8 cellular contexts compared by ENCODE assay signal in genomic region chr11:6619021-6619745, GRCh38. TPM values are rescaled to one million over a fixed set of nuclear protein-coding genes. Genes with fewer than 3 reads are reported as not detected.
DNase-seq lines count a peak whose midpoint lies in the region; ATAC-seq, FAIRE-seq and TF ChIP-seq lines count a peak whose summit lies in the region.

Gene TPP1 (minus strand): TSS chr11:6619422. CDS start chr11:6619400, 22 bp downstream.

- no peak for TF ChIP-seq RAD21 in H1 (IDR thresholded peaks at IDR 0.05 in 1 of 2, conservative IDR thresholded peaks at IDR 0.05 in 1 of 2; ENCODE audit: low read depth in 2 of 2, low read length in 2 of 2)

- TF ChIP-seq CTCF in H1 (IDR thresholded peaks at IDR 0.05; ENCODE audit: control extremely low read depth in 1 of 3, insufficient read depth in 1 of 3, low read depth in 1 of 3, low read length in 3 of 3) = no peak

- H2BK120ac ChIP-seq in H1 (replicated peaks; ENCODE audit: low read depth, low read length) = no peak within 1 kb of the TSS

- H2AFZ ChIP-seq in H1 (ENCODE audit: low read length) = peak within 1 kb of the TSS; percentile 97

- H3K27me3 Mint-ChIP-seq in memory B cell = no peaks in the 10 kb centered on the region

- H2BK20ac ChIP-seq in H1 (ENCODE audit: low read length) = no peak within 1 kb of the TSS; the same call in 1 of the 2 replicates

- no peak within 1 kb of the TSS for H3K56ac ChIP-seq in H1 (replicated peaks; ENCODE audit: insufficient read length, low read depth, low read length)

- H3K27ac Mint-ChIP-seq in memory B cell = no peak within 1 kb of the TSS

- H3K9ac ChIP-seq in H1 (replicated peaks in 1 of 4; ENCODE audit: extremely low read depth in 1 of 4, low read depth in 3 of 4, low read length in 3 of 4) = peak within 1 kb of the TSS; percentile 68 to 96 (median 79)

- H3K9me3 Mint-ChIP-seq in memory B cell = no peaks in the 10 kb centered on the region

- TF ChIP-seq POLR2A in H1 (IDR thresholded peaks at IDR 0.05; ENCODE audit: control extremely low read depth in 1 of 2, low read depth in 2 of 2, low read length in 2 of 2) = peak; percentile 72 to 93

- ATAC-seq in GM21367 (IDR thresholded peaks at IDR 0.05; ENCODE audit: unreplicated experiment) = peak; percentile 99
- ATAC-seq in memory B cell (ENCODE audit: low read depth) = peak; percentile 90

- peak within 1 kb of the TSS; percentile 90 to 98 for H3K4me2 ChIP-seq in H1 (ENCODE audit: insufficient read depth in 1 of 2, low read depth in 2 of 2, low read length in 2 of 2)

- CTCF ChIA-PET in activated CD8-positive, alpha-beta memory T cell treated with anti-CD3 and anti-CD28 coated beads for 36 hours (lab: Charles Lee) = interaction anchor here (0.6 to 2.6 kb wide), 13 partner anchors 8 to 75 kb away, joined by 3 to 22 read pairs (median 4); partner anchors contain the start of gene MRPL17
- CTCF ChIA-PET in H1 (lab: Charles Lee; ENCODE audit: partially characterized antibody) = interaction anchor here (0.7 to 2.6 kb wide), 16 partner anchors 9 to 256 kb away, joined by 3 to 11 read pairs (median 4); partner anchors contain the start of gene ILK

- H2BK5ac ChIP-seq in H1 (ENCODE audit: low read depth, low read length) = peak within 1 kb of the TSS; percentile 72

- H3K36me3 ChIP-seq in H1 (ENCODE audit: control insufficient read depth in 2 of 4, insufficient read depth in 4 of 4, low read length in 3 of 4) = peaks cover 0 to 4% (median 2%) of the 10 kb centered on the region in 4 experiments; a peak in 4 of 8 replicates

- POLR2A ChIA-PET in activated CD8-positive, alpha-beta memory T cell treated with anti-CD3 and anti-CD28 coated beads for 36 hours (lab: Charles Lee) = interaction anchor here (1.0 to 2.7 kb wide), 9 partner anchors 9 to 137 kb away, joined by 3 to 21 read pairs (median 6); partner anchors contain the start of genes ARFIP2, MRPL17 and TIMM10B
- POLR2A ChIA-PET in H1 (lab: Charles Lee; ENCODE audit: partially characterized antibody) = interaction anchor here (0.7 to 3.2 kb wide), 13 partner anchors 8 to 64 kb away, joined by 3 to 31 read pairs (median 4); partner anchors contain the start of genes MRPL17 and RRP8

- H2BK15ac ChIP-seq in H1 (ENCODE audit: low read length) = no peak within 1 kb of the TSS

- peak within 1 kb of the TSS; percentile 39; the same call in 1 of the 2 replicates for H3K27ac ChIP-seq in H1 (ENCODE audit: low read depth, low read length)

- no peak within 1 kb of the TSS; the same call in 1 of the 2 replicates for H3K18ac ChIP-seq in H1 (ENCODE audit: extremely low read depth, low read length)

- DNase-seq in COR-L47 (lab: John Stamatoyannopoulos, UW) = peak; percentile 86
- DNase-seq in HT1080 (ENCODE audit: low read depth) = peak; percentile 91
- peak; percentile 89 to 90 for DNase-seq in NOMO-1 (lab: John Stamatoyannopoulos, UW; ENCODE audit: unreplicated experiment in 2 of 2)
- peak in 1 of 2 experiments; percentile 91 for DNase-seq in H1 (ENCODE audit: low read depth in 1 of 2, low spot score in 2 of 2)
- peak; percentile 92 to 95 for DNase-seq in memory B cell (ENCODE audit: low spot score in 2 of 2)
- DNase-seq in stimulated activated CD8-positive, alpha-beta memory T cell treated with anti-CD3 and anti-CD28 coated beads, Interleukin-12 subunit alpha, Interleukin-12 subunit beta, amount 100 ng/mL, for 24 hours (ENCODE audit: extremely low read depth) = peak; percentile 68

- peak; percentile 94 for FAIRE-seq in H1 (lab: Jason Lieb, UNC)

- H3K4me1 Mint-ChIP-seq in memory B cell = peaks cover 15% of the 10 kb centered on the region

- H4K20me1 ChIP-seq in H1 (replicated peaks in 1 of 2; ENCODE audit: control insufficient read depth in 1 of 2, insufficient read depth in 2 of 2, low read length in 2 of 2) = no peaks in the 10 kb centered on the region

- no peaks in the 10 kb centered on the region for H3K27me3 ChIP-seq in H1 (replicated peaks in 1 of 4; ENCODE audit: control insufficient read depth in 3 of 4, extremely low read depth in 1 of 4, insufficient read depth in 3 of 4, low read length in 3 of 4)

- H2AK5ac ChIP-seq in H1 (ENCODE audit: low read depth, low read length) = no peak within 1 kb of the TSS

- peak within 1 kb of the TSS; percentile 63 for H3K4ac ChIP-seq in H1 (replicated peaks; ENCODE audit: insufficient read length, low read depth, low read length)

- WGBS in H1 (ENCODE audit: extremely low coverage in 1 of 2, insufficient coverage in 1 of 2, insufficient read length in 1 of 2, insufficient replicate concordance in 2 of 2, low coverage in 1 of 2, low lambda C conversion rate in 2 of 2, missing lambda C conversion rate in 1 of 2), 2 experiments = 4% methylated on average over 16 of the region's 16 CpGs; no CpG with 5 or more reads in 1 of the 2 experiments

- no peak within 1 kb of the TSS for H2BK12ac ChIP-seq in H1 (ENCODE audit: low read depth, low read length)

- H3K79me1 ChIP-seq in H1 (ENCODE audit: low read depth, low read length) = no peaks in the 10 kb centered on the region; the same call in none of the 2 replicates

- no peak within 1 kb of the TSS for H3K4me3 Mint-ChIP-seq in memory B cell

- no peak within 1 kb of the TSS for H4K5ac ChIP-seq in H1 (ENCODE audit: insufficient read length, low read depth, low read length)

- H3K14ac ChIP-seq in H1 (ENCODE audit: insufficient read length) = no peak within 1 kb of the TSS

- 0 out of 3 replicates have a peak, but pooled peaks of 1 of the 2 experiments have one; percentile 56 for TF ChIP-seq EP300 in H1 (IDR thresholded peaks at IDR 0.05; ENCODE audit: borderline replicate concordance in 1 of 2, low read depth in 2 of 2, low read length in 2 of 2)

- H3K4me1 ChIP-seq in H1 (replicated peaks in 1 of 4; ENCODE audit: control insufficient read depth in 3 of 4, insufficient read depth in 4 of 4, low read length in 3 of 4) = peaks cover 0 to 7% (median 4%) of the 10 kb centered on the region in 4 experiments; a peak in 3 of 7 replicates

- peaks cover 18% of the 10 kb centered on the region for H3K36me3 Mint-ChIP-seq in memory B cell

- peak within 1 kb of the TSS; percentile 72 to 97 (median 89) for H3K4me3 ChIP-seq in H1 (ENCODE audit: extremely low read depth in 1 of 4, insufficient read depth in 2 of 4, low read depth in 3 of 4, low read length in 4 of 4)

- H3K9me3 ChIP-seq in H1 (ENCODE audit: insufficient read depth in 2 of 2, low read depth in 1 of 2, low read length in 1 of 2) = no peaks in the 10 kb centered on the region

- no peak within 1 kb of the TSS for H3K23ac ChIP-seq in H1 (ENCODE audit: insufficient read length)

- H3K79me2 ChIP-seq in H1 (ENCODE audit: control insufficient read depth in 1 of 2, insufficient read depth in 2 of 2, low read length in 2 of 2) = peaks cover 0 to 8% of the 10 kb centered on the region in 2 experiments; a peak in 1 of 4 replicates

- peak within 1 kb of the TSS; percentile 87 for H4K8ac ChIP-seq in H1 (ENCODE audit: extremely low read depth, insufficient read depth, low read length)

- no peak within 1 kb of the TSS for H4K91ac ChIP-seq in H1 (replicated peaks; ENCODE audit: insufficient read length, low read length)

- H3K23me2 ChIP-seq in H1 (ENCODE audit: low read depth, low read length) = peaks cover 6% of the 10 kb centered on the region

TF ChIP-seq in H1, 55 proteins besides CTCF, POLR2A, EP300 and RAD21 (continues in another document):
- no peak for TF ChIP-seq SUZ12 (IDR thresholded peaks at IDR 0.05; ENCODE audit: low read length)
- no peak for TF ChIP-seq SIX5 (IDR thresholded peaks at IDR 0.05; ENCODE audit: low read depth, low read length)
- TF ChIP-seq BRCA1 (IDR thresholded peaks at IDR 0.05; ENCODE audit: low read depth, low read length) = no peak
- TF ChIP-seq SP4 (IDR thresholded peaks at IDR 0.05; ENCODE audit: low read length) = peak; percentile 98
- no peak for TF ChIP-seq SRF (IDR thresholded peaks at IDR 0.05; ENCODE audit: low read depth, low read length)
- TF ChIP-seq CBX8 (IDR thresholded peaks at IDR 0.05; ENCODE audit: borderline replicate concordance, low read depth, low read length) = no peak
- TF ChIP-seq CBX5 (IDR thresholded peaks at IDR 0.05; ENCODE audit: low read depth, low read length) = no peak
- no peak for TF ChIP-seq CTBP2 (IDR thresholded peaks at IDR 0.05; ENCODE audit: borderline replicate concordance, insufficient read depth, insufficient read length, low read length)
- TF ChIP-seq TAF7 (optimal IDR thresholded peaks at IDR 0.05; ENCODE audit: borderline replicate concordance, low read depth, low read length) = no peak

RNA-seq across cellular contexts. Expression of gene TPP1, which starts in this region (rescaled TPM):
- total RNA-seq in HT1080 (2014; rRNA removed; shearing (Covaris generic)) = 10.7 and 31.2 TPM in 2 replicates
- polyA plus RNA-seq in HT1080 (2015; cell fraction: cytosol; rRNA removed) = 39.7 and 49.5 TPM in 2 replicates
- polyA plus RNA-seq in HT1080 (2015; cell fraction: nucleus; rRNA removed) = 143 and 180 TPM in 2 replicates
- 10 to 100 TPM; 44.7 to 50.5 TPM for total RNA-seq in activated CD8-positive, alpha-beta memory T cell treated with anti-CD3 and anti-CD28 coated beads for 36 hours
- 34.9 and 36.1 TPM in 2 replicates for total RNA-seq in H1 (2021; fragmentation: NEBNext Ultra II Directional; extraction: Animal tissue kit (Norgen Biotek cat#: 25700))
- 58.4 and 77.5 TPM in 2 replicates for polyA plus RNA-seq in H1 (2011; rRNA removed)
- 38.3 TPM for polyA plus RNA-seq in H1 (2011; cell fraction: cytosol; rRNA removed)
- polyA plus RNA-seq in H1 (2011; cell fraction: nucleus; rRNA removed) = 70.7 TPM
- 36.5 to 45.0 TPM (median 42.0 TPM) in 4 replicates for polyA plus RNA-seq in H1 (2012, experiment 1 of 2)
- 33.6 TPM for polyA plus RNA-seq in H1 (2012, experiment 2 of 2)
- 95.4 TPM for polyA plus RNA-seq in H1 (2013, experiment 1 of 2)
- polyA plus RNA-seq in H1 (2013, experiment 2 of 2) = 91.6 TPM
- polyA minus RNA-seq in H1 (2011; rRNA and poly(A)+ RNA removed) = 51.8 and 55.5 TPM in 2 replicates
- 59.5 TPM for polyA minus RNA-seq in H1 (2011; cell fraction: cytosol; rRNA and poly(A)+ RNA removed)
- polyA minus RNA-seq in H1 (2011; cell fraction: nucleus; rRNA and poly(A)+ RNA removed) = 39.6 TPM
